In the genomic region with DNA sequence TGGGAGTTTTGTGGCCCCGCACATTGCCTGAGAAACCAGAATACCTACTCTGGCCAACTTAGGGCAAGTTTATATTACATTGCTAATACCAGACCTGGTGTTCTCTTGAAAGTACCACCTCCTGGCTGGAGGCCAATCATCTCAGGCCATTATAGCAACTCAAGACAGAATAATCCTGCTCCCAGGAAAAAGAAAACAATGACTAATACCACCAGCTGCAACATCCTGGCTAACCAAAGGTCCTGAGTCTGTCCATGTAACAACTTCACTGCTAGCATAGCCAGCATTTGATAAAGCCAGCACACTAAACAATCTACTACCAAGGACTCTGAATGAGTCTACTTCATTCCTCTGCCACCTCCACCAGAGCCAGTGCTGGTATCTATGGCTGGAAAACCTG, we compare ENCODE assay signal across 13 cellular contexts.
A peak's percentile ranks its signal among the peaks of the same experiment; 100 is the strongest.
DNase-seq lines count a peak whose midpoint lies in the region; ATAC-seq and TF ChIP-seq lines count a peak whose summit lies in the region.
"Had no signal": no experiment of that assay in that cellular context is flagged by ENCODE, and none has a peak within 500 bp of the region (broad histone marks: within the 10 kb centered on the region; RNA-seq: fewer than 3 reads in every experiment).

No MANE protein-coding gene starts in this region.

- H3K27me3 Mint-ChIP-seq in T-helper 17 cell = no peaks in the 10 kb centered on the region

- H3K4me3 Mint-ChIP-seq in T-helper 17 cell = no peak overlapping the region

- no peaks in the 10 kb centered on the region for H3K36me3 Mint-ChIP-seq in T-helper 17 cell (ENCODE audit: low read depth)

- no peak overlapping the region for H3K27ac Mint-ChIP-seq in T-helper 17 cell

- peak; percentile 17 for DNase-seq in NCI-H2171 treated with DMSO at 0.1 percent for 48 hours (lab: John Stamatoyannopoulos, UW)
- no peak for DNase-seq in NCI-H2171 (lab: John Stamatoyannopoulos, UW)
- peak; percentile 94 for DNase-seq in epithelial cell of esophagus (ENCODE audit: low read depth)
- peak; percentile 94 for DNase-seq in skeletal muscle cell (ENCODE audit: low read depth)
- DNase-seq in T-helper 17 cell = no peak
- DNase-seq in NCI-H128 (lab: John Stamatoyannopoulos, UW; ENCODE audit: unreplicated experiment) = no peak
- no peak for DNase-seq in T-helper 9 cell
- DNase-seq: erythroblast, GOT3, NCI-H187, retina had no signal

- no peak for TF ChIP-seq CTCF in epithelial cell of esophagus (IDR thresholded peaks at IDR 0.05; ENCODE audit: insufficient read depth, low read depth, low read length, missing control alignments)

- no peak for ATAC-seq in T-helper 17 cell
- ATAC-seq: A549 had no signal

- H3K4me3 ChIP-seq in epithelial cell of esophagus (ENCODE audit: low read length) (no peak overlapping the region), skeletal muscle cell (ENCODE audit: low read depth, low read length) (no peak overlapping the region)
- H3K4me3 ChIP-seq: A549 had no signal

- peaks cover 2% of the 10 kb centered on the region for H3K9me3 ChIP-seq in T-helper 17 cell (ENCODE audit: control insufficient read depth, low read length, poor library complexity, severe bottlenecking)
- H3K9me3 ChIP-seq: A549 had no signal

- H3K4me1 Mint-ChIP-seq in T-helper 17 cell = no peaks in the 10 kb centered on the region

TF ChIP-seq in PFSK-1, 5 proteins besides CTCF, POLR2A, EP300 and RAD21:
- TF ChIP-seq REST (IDR thresholded peaks at IDR 0.05; ENCODE audit: insufficient read depth in 1 of 2, low read depth in 2 of 2, low read length in 2 of 2) = peak in 1 of 2 experiments; percentile 25; a peak in 1 of 4 replicates
- peak; percentile 49; the same call in 1 of the 2 replicates for TF ChIP-seq SIN3A (IDR thresholded peaks at IDR 0.05; ENCODE audit: borderline replicate concordance, insufficient read depth, low read length)
- peak; percentile 44; the same call in 1 of the 2 replicates for TF ChIP-seq TAF1 (IDR thresholded peaks at IDR 0.05; ENCODE audit: borderline replicate concordance, insufficient read depth, low read length)
- TF ChIP-seq POLR2AphosphoS5 (IDR thresholded peaks at IDR 0.05; ENCODE audit: low read depth, low read length) = no peak

Comparison
In these comparisons a context has a peak if more than half of its experiments do, and no peak if none do; other contexts are left out.
1. DNase-seq: peak in NCI-H2171 treated with DMSO at 0.1 percent for 48 hours (single experiment), epithelial cell of esophagus (single experiment) and skeletal muscle cell (single experiment); none in NCI-H2171 (single experiment), T-helper 17 cell (0 of 3), NCI-H128 (single experiment) and T-helper 9 cell (single experiment).